In genomic region chr16:57998992-57999365, GRCh38 we compare ENCODE assay signal across 10 cellular contexts. TPM values are rescaled to one million over a fixed set of nuclear protein-coding genes. Genes with fewer than 3 reads are reported as not detected.
A peak's percentile ranks its signal among the peaks of the same experiment; 100 is the strongest.
DNase-seq lines count a peak whose midpoint lies in the region; ATAC-seq, FAIRE-seq and TF ChIP-seq lines count a peak whose summit lies in the region.
"Had no signal": no experiment of that assay in that cellular context is flagged by ENCODE, and none has a peak within 500 bp of the region (broad histone marks: within the 10 kb centered on the region; RNA-seq: fewer than 3 reads in every experiment).

No MANE protein-coding gene starts in this region.

- H3K27me3 Mint-ChIP-seq in T-helper 17 cell = no peaks in the 10 kb centered on the region

- peaks cover 5% of the 10 kb centered on the region for H3K36me3 Mint-ChIP-seq in T-helper 17 cell (ENCODE audit: low read depth)

- H3K4me1 ChIP-seq in HEK293 (ENCODE audit: control insufficient read depth, insufficient read depth, low read length) (no peaks in the 10 kb centered on the region), skeletal muscle satellite cell (ENCODE audit: control insufficient read depth, insufficient read depth, low read length) (peaks cover 31% of the 10 kb centered on the region)

- H3K4me3 ChIP-seq in HEK293 (ENCODE audit: low read depth, low read length) (no peak overlapping the region), skeletal muscle satellite cell (ENCODE audit: low read length) (peak overlapping the region; percentile 87)

- H3K4me2 ChIP-seq in skeletal muscle satellite cell (ENCODE audit: low read length) = peak overlapping the region; percentile 87

- CTCF ChIA-PET in HEK293 (lab: Yijun Ruan, JAX) = interaction anchor here (0.5 to 3.6 kb wide), 6 partner anchors 10 to 489 kb away, joined by 3 to 22 read pairs (median 4); no protein-coding TSS in a partner anchor

- POLR2A ChIA-PET in HEK293 (lab: Yijun Ruan, JAX) = interaction anchor here (1.5 kb wide), 1 partner anchor 130 kb away, joined by 3 read pairs; the partner anchor contains the start of gene CFAP20

- H3K27me3 ChIP-seq in skeletal muscle satellite cell (ENCODE audit: control insufficient read depth, insufficient read depth, low read length) = no peaks in the 10 kb centered on the region

- no peak for FAIRE-seq in GM12892 (lab: Jason Lieb, UNC)

- H3K9me3 ChIP-seq in HEK293 (ENCODE audit: control insufficient read depth, insufficient read depth, low read depth, low read length) = no peaks in the 10 kb centered on the region
- no peaks in the 10 kb centered on the region for H3K9me3 ChIP-seq in T-helper 17 cell (ENCODE audit: control insufficient read depth, low read length, poor library complexity, severe bottlenecking)
- H3K9me3 ChIP-seq in skeletal muscle satellite cell (replicated peaks; ENCODE audit: low read length) = no peaks in the 10 kb centered on the region
- H3K9me3 ChIP-seq: prostate gland had no signal

- no peak for TF ChIP-seq POLR2A in GM12892 (IDR thresholded peaks at IDR 0.05; ENCODE audit: low read depth, low read length)

- peak overlapping the region; percentile 87 for H3K4me3 Mint-ChIP-seq in T-helper 17 cell

- no peak overlapping the region for H3K27ac ChIP-seq in HEK293 (ENCODE audit: extremely low read depth, low read depth, low read length)

- DNase-seq in T-helper 17 cell (no peak), fibroblast of gingiva (ENCODE audit: low read depth) (peak; percentile 22), NK-92 (lab: John Stamatoyannopoulos, UW; ENCODE audit: unreplicated experiment) (no peak), GM12892 (ENCODE audit: insufficient read length) (no peak)
- DNase-seq in stimulated activated CD4-positive, alpha-beta T cell treated with anti-CD3 and anti-CD28 coated beads, Interleukin-4, amount 100 ng/mL, for 24 hours = no peak
- DNase-seq: activated CD4-positive, alpha-beta T cell treated with anti-CD3 and anti-CD28 coated beads for 1 hour had no signal

- H3K36me3 ChIP-seq in HEK293 (ENCODE audit: control insufficient read depth in 2 of 2, insufficient read depth in 1 of 2, low read length in 2 of 2) (peaks cover 0 to 52% of the 10 kb centered on the region in 2 experiments; a peak in 1 of 3 replicates), skeletal muscle satellite cell (ENCODE audit: insufficient read depth, low read length) (peaks cover 45% of the 10 kb centered on the region)

- H3K27ac Mint-ChIP-seq in T-helper 17 cell = peak overlapping the region; percentile 93

- ATAC-seq in T-helper 17 cell = no peak

- peak overlapping the region; percentile 94 for H3K9ac ChIP-seq in skeletal muscle satellite cell (ENCODE audit: low read depth, low read length)

- H3K4me1 Mint-ChIP-seq in T-helper 17 cell = peaks cover 48% of the 10 kb centered on the region

- TF ChIP-seq CTCF in HEK293 (tag by site-specific recombination; IDR thresholded peaks at IDR 0.05) = no peak; the same call in 1 of the 2 replicates

TF ChIP-seq in HEK293, 187 proteins besides CTCF, POLR2A, EP300 and RAD21:
- TF ChIP-seq PRDM2 (tag by site-specific recombination; IDR thresholded peaks at IDR 0.05; ENCODE audit: borderline replicate concordance) = peak; percentile 60; the same call in 1 of the 2 replicates
- peak; percentile 14; the same call in 1 of the 2 replicates for TF ChIP-seq KLF1 (tag by site-specific recombination; IDR thresholded peaks at IDR 0.05)
- TF ChIP-seq ZNF785 (tag by site-specific recombination; IDR thresholded peaks at IDR 0.05) = peak; percentile 57; the same call in 1 of the 2 replicates
- TF ChIP-seq KLF7 (tag by site-specific recombination; IDR thresholded peaks at IDR 0.05; ENCODE audit: borderline replicate concordance) = no peak
- no peak for TF ChIP-seq ZNF658 (tag by site-specific recombination; IDR thresholded peaks at IDR 0.05)
- peak; percentile 87 for TF ChIP-seq ZSCAN4 (tag by site-specific recombination; IDR thresholded peaks at IDR 0.05)
TF ChIP-seq in HEK293: peak in this region for 4.

RNA-seq across cellular contexts. Expression of gene ZNF319, which starts 1.5 kb away (rescaled TPM):
- total RNA-seq in T-helper 17 cell = 10 to 100 TPM; 11.8 to 12.5 TPM
- total RNA-seq in skeletal muscle satellite cell (2012; rRNA removed) = 2.8 and 5.2 TPM in 2 replicates
- polyA plus RNA-seq in GM12892 (2012; ENCODE audit: missing spikeins) = 1.4 TPM

RNA-seq across cellular contexts. Expression of gene USB1, which starts 2.2 kb away (rescaled TPM):
- 10 to 100 TPM; 34.1 to 35.7 TPM for total RNA-seq in T-helper 17 cell
- total RNA-seq in skeletal muscle satellite cell (2012; rRNA removed) = 31.7 and 37.0 TPM in 2 replicates
- 15.5 TPM for polyA plus RNA-seq in GM12892 (2012; ENCODE audit: missing spikeins)

RNA-seq across cellular contexts. Expression of gene MMP15, which starts 26.6 kb away (rescaled TPM):
- total RNA-seq in T-helper 17 cell = 1 to 10 TPM in 1 of 2 donors, under 1 TPM in 1; 0.40 to 1.5 TPM
- 3.3 and 4.3 TPM in 2 replicates for total RNA-seq in skeletal muscle satellite cell (2012; rRNA removed)
- polyA plus RNA-seq in GM12892 (2012; ENCODE audit: missing spikeins) = not detected

RNA-seq across cellular contexts. Expression of gene CNGB1, which starts 28.1 kb away (rescaled TPM):
- total RNA-seq in T-helper 17 cell = not detected
- total RNA-seq in skeletal muscle satellite cell (2012; rRNA removed) = not detected in 2 replicates
- polyA plus RNA-seq in GM12892 (2012; ENCODE audit: missing spikeins) = not detected
- total RNA-seq: subcutaneous adipose tissue had no signal
